Comparison of ENCODE assay signal across 34 cellular contexts in the genomic region with DNA sequence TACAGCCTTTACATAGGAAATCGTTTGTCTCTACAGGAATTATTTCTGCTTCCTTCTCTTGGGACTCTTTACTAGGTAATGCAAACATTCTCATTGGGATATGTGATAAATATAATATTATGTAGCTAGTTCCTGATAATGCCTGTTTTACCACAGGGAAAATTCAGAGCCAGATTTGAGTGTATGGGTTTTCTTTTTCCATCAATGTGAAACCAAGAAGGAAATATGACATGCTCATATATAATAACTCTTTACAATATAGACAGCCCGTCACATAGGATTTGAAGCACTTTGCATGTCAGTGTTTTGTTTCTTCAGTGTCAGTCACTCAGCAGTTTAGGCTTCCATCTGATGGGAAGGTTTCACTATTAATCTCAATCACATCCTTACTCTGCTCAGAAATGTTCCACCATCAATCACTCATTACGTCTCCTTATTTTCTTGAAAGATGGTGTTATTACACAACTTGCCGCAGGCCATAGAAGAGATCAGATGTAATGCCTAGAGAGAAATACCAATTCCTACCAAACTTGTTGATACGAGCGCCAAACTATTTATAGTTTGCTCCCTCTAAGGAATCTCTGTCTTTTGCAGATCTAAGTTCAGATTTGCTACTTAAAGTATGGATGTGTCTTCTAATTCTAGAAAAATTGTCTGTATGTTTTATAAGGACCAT.
"Had no signal": no experiment of that assay in that cellular context is flagged by ENCODE, and none has a peak within 500 bp of the region (broad histone marks: within the 10 kb centered on the region; RNA-seq: fewer than 3 reads in every experiment).

No MANE protein-coding gene starts in this region.

- H3K9me3 ChIP-seq: adrenal gland, body of pancreas, breast epithelium had no signal

- H3K4me1 ChIP-seq: adrenal gland, body of pancreas, breast epithelium had no signal

- ATAC-seq: activated CD4-positive, alpha-beta T cell treated with anti-CD3 and anti-CD28 coated beads for 36 hours; activated CD8-positive, alpha-beta memory T cell treated with anti-CD3 and anti-CD28 coated beads, Interleukin-2, amount 10 ng/mL, durations not matched to agents 7 days and 5 days; activated CD8-positive, alpha-beta T cell treated with anti-CD3 and anti-CD28 coated beads, Interleukin-2, amount 10 ng/mL, durations not matched to agents 7 days and 5 days; activated naive CD4-positive, alpha-beta T cell treated with anti-CD3 and anti-CD28 coated beads, Interleukin-2, amount 50 U/mL, for 72 hours; body of pancreas had no signal

- DNase-seq: activated B cell treated with CpG ODN at 0.5 μM for 24 hours; activated CD4-positive, alpha-beta memory T cell treated with anti-CD3 and anti-CD28 coated beads, Interleukin-2, amount 10 ng/mL, durations not matched to agents 7 days and 5 days; activated CD4-positive, alpha-beta T cell treated with anti-CD3 and anti-CD28 coated beads for 1 hour; activated CD4-positive, alpha-beta T cell treated with anti-CD3 and anti-CD28 coated beads for 36 hours; activated CD4-positive, alpha-beta T cell treated with anti-CD3 and anti-CD28 coated beads for 48 hours; activated CD4-positive, alpha-beta T cell treated with anti-CD3 and anti-CD28 coated beads, Interleukin-2, amount 10 ng/mL, durations not matched to agents 7 days and 5 days; activated CD4-positive, alpha-beta T cell treated with anti-CD3 and anti-CD28 coated beads, Interleukin-2, amount 50 U/mL, for 48 hours; activated CD8-positive, alpha-beta memory T cell treated with anti-CD3 and anti-CD28 coated beads for 24 hours; activated CD8-positive, alpha-beta memory T cell treated with anti-CD3 and anti-CD28 coated beads, Interleukin-2, amount 10 ng/mL, durations not matched to agents 7 days and 5 days; activated CD8-positive, alpha-beta memory T cell treated with anti-CD3 and anti-CD28 coated beads, Interleukin-2, amount 50 U/mL, for 48 hours; activated CD8-positive, alpha-beta T cell treated with anti-CD3 and anti-CD28 coated beads, Interleukin-2, amount 10 ng/mL, durations not matched to agents 7 days and 5 days; activated effector memory CD4-positive, alpha-beta T cell treated with Interleukin-2 at 50 U/mL for 16 hours; activated gamma-delta T cell; activated naive CD4-positive, alpha-beta T cell; activated naive CD4-positive, alpha-beta T cell treated with anti-CD3 and anti-CD28 coated beads for 36 hours; activated naive CD4-positive, alpha-beta T cell treated with anti-CD3 and anti-CD28 coated beads, Interleukin-2, amount 50 U/mL, for 16 hours; activated naive CD8-positive, alpha-beta T cell treated with anti-CD3 and anti-CD28 coated beads for 36 hours; activated T-cell treated with anti-CD3 and anti-CD28 coated beads, Interleukin-2, amount 50 U/mL, for 24 hours; activated T-cell treated with anti-CD3 and anti-CD28 coated beads, Interleukin-2, amount 50 U/mL, for 48 hours; adrenal gland; amniotic stem cell; aorta; body of pancreas; brain microvascular endothelial cell; central memory CD4-positive, alpha-beta T cell; SW 1271; T-helper 1 cell; T-helper 9 cell had no signal

- H3K4me1 Mint-ChIP-seq: activated B cell treated with CpG ODN at 0.5 μM for 24 hours; activated CD4-positive, alpha-beta memory T cell treated with anti-CD3 and anti-CD28 coated beads, Interleukin-2, amount 10 ng/mL, durations not matched to agents 7 days and 5 days; activated CD4-positive, alpha-beta T cell treated with anti-CD3 and anti-CD28 coated beads for 36 hours; activated CD4-positive, alpha-beta T cell treated with anti-CD3 and anti-CD28 coated beads, Interleukin-2, amount 10 ng/mL, durations not matched to agents 7 days and 5 days; activated CD8-positive, alpha-beta memory T cell treated with anti-CD3 and anti-CD28 coated beads, Interleukin-2, amount 10 ng/mL, durations not matched to agents 7 days and 5 days; activated naive CD8-positive, alpha-beta T cell treated with anti-CD3 and anti-CD28 coated beads for 36 hours had no signal

- H3K36me3 ChIP-seq: adrenal gland, brain microvascular endothelial cell, breast epithelium had no signal

- H3K36me3 Mint-ChIP-seq: activated CD8-positive, alpha-beta memory T cell treated with anti-CD3 and anti-CD28 coated beads, Interleukin-2, amount 10 ng/mL, durations not matched to agents 7 days and 5 days; activated naive CD4-positive, alpha-beta T cell treated with anti-CD3 and anti-CD28 coated beads, Interleukin-2, amount 50 U/mL, for 72 hours; activated naive CD8-positive, alpha-beta T cell treated with anti-CD3 and anti-CD28 coated beads for 36 hours had no signal

- H3K4me3 ChIP-seq: adrenal gland, body of pancreas, breast epithelium had no signal

- H3K27ac ChIP-seq: adrenal gland, body of pancreas, brain microvascular endothelial cell, breast epithelium, VCaP had no signal

- H3K4me3 Mint-ChIP-seq: activated B cell treated with CpG ODN at 0.5 μM for 24 hours; activated CD4-positive, alpha-beta memory T cell treated with anti-CD3 and anti-CD28 coated beads, Interleukin-2, amount 10 ng/mL, durations not matched to agents 7 days and 5 days; activated CD4-positive, alpha-beta T cell treated with anti-CD3 and anti-CD28 coated beads for 36 hours; activated CD4-positive, alpha-beta T cell treated with anti-CD3 and anti-CD28 coated beads, Interleukin-2, amount 10 ng/mL, durations not matched to agents 7 days and 5 days; activated CD8-positive, alpha-beta memory T cell treated with anti-CD3 and anti-CD28 coated beads, Interleukin-2, amount 10 ng/mL, durations not matched to agents 7 days and 5 days; activated CD8-positive, alpha-beta T cell treated with anti-CD3 and anti-CD28 coated beads, Interleukin-2, amount 10 ng/mL, durations not matched to agents 7 days and 5 days; activated naive CD4-positive, alpha-beta T cell treated with anti-CD3 and anti-CD28 coated beads for 36 hours; activated naive CD8-positive, alpha-beta T cell treated with anti-CD3 and anti-CD28 coated beads for 36 hours; activated T-cell treated with anti-CD3 and anti-CD28 coated beads, Interleukin-2, amount 50 U/mL, for 24 hours; T-helper 1 cell treated with Interleukin-12 subunit alpha and Interleukin-12 subunit beta and Interleukin-4 antibody, amounts not matched to agents 30 μg/mL and 1 μg/mL, for 36 hours; T-helper 2 cell treated with Interferon-gamma antibody and Interleukin-4, amounts not matched to agents 5 μg/mL and 100 μg/mL, for 36 hours had no signal

- H3K9me3 Mint-ChIP-seq: activated CD4-positive, alpha-beta memory T cell treated with anti-CD3 and anti-CD28 coated beads, Interleukin-2, amount 10 ng/mL, durations not matched to agents 7 days and 5 days; activated CD4-positive, alpha-beta T cell treated with anti-CD3 and anti-CD28 coated beads, Interleukin-2, amount 10 ng/mL, durations not matched to agents 7 days and 5 days; activated naive CD4-positive, alpha-beta T cell treated with anti-CD3 and anti-CD28 coated beads, Interleukin-2, amount 50 U/mL, for 72 hours; T-helper 1 cell treated with Interleukin-12 subunit alpha and Interleukin-12 subunit beta and Interleukin-4 antibody, amounts not matched to agents 30 μg/mL and 1 μg/mL, for 36 hours; T-helper 2 cell treated with Interferon-gamma antibody and Interleukin-4, amounts not matched to agents 5 μg/mL and 100 μg/mL, for 36 hours had no signal

- H3K27me3 Mint-ChIP-seq: activated B cell treated with CpG ODN at 0.5 μM for 24 hours; activated CD4-positive, alpha-beta memory T cell treated with anti-CD3 and anti-CD28 coated beads, Interleukin-2, amount 10 ng/mL, durations not matched to agents 7 days and 5 days; activated T-cell treated with anti-CD3 and anti-CD28 coated beads, Interleukin-2, amount 50 U/mL, for 24 hours had no signal

- H3K27me3 ChIP-seq: adrenal gland, body of pancreas, brain microvascular endothelial cell, breast epithelium had no signal

- H3K27ac Mint-ChIP-seq: activated B cell treated with CpG ODN at 0.5 μM for 24 hours; activated CD4-positive, alpha-beta memory T cell treated with anti-CD3 and anti-CD28 coated beads, Interleukin-2, amount 10 ng/mL, durations not matched to agents 7 days and 5 days; activated CD4-positive, alpha-beta T cell treated with anti-CD3 and anti-CD28 coated beads for 36 hours; activated CD4-positive, alpha-beta T cell treated with anti-CD3 and anti-CD28 coated beads, Interleukin-2, amount 10 ng/mL, durations not matched to agents 7 days and 5 days; activated CD8-positive, alpha-beta memory T cell treated with anti-CD3 and anti-CD28 coated beads, Interleukin-2, amount 10 ng/mL, durations not matched to agents 7 days and 5 days; activated CD8-positive, alpha-beta T cell treated with anti-CD3 and anti-CD28 coated beads, Interleukin-2, amount 10 ng/mL, durations not matched to agents 7 days and 5 days; activated naive CD4-positive, alpha-beta T cell treated with anti-CD3 and anti-CD28 coated beads for 36 hours; activated naive CD4-positive, alpha-beta T cell treated with anti-CD3 and anti-CD28 coated beads, Interleukin-2, amount 50 U/mL, for 72 hours; activated naive CD8-positive, alpha-beta T cell treated with anti-CD3 and anti-CD28 coated beads for 36 hours; activated T-cell treated with anti-CD3 and anti-CD28 coated beads, Interleukin-2, amount 50 U/mL, for 24 hours; activated T-helper 2 cell treated with anti-CD3 and anti-CD28 coated beads, Interferon-gamma antibody, Interleukin-2, Interleukin-4, amounts not matched to agents 10 μg/mL and 5 μg/mL and 100 μg/mL, durations not matched to agents 14 hours and 24 hours and 36 hours; T-helper 1 cell treated with Interleukin-12 subunit alpha and Interleukin-12 subunit beta and Interleukin-4 antibody, amounts not matched to agents 30 μg/mL and 1 μg/mL, for 36 hours; T-helper 2 cell treated with Interferon-gamma antibody and Interleukin-4, amounts not matched to agents 5 μg/mL and 100 μg/mL, for 36 hours had no signal
